ENCODE assay signal across 8 cellular contexts in the genomic region with DNA sequence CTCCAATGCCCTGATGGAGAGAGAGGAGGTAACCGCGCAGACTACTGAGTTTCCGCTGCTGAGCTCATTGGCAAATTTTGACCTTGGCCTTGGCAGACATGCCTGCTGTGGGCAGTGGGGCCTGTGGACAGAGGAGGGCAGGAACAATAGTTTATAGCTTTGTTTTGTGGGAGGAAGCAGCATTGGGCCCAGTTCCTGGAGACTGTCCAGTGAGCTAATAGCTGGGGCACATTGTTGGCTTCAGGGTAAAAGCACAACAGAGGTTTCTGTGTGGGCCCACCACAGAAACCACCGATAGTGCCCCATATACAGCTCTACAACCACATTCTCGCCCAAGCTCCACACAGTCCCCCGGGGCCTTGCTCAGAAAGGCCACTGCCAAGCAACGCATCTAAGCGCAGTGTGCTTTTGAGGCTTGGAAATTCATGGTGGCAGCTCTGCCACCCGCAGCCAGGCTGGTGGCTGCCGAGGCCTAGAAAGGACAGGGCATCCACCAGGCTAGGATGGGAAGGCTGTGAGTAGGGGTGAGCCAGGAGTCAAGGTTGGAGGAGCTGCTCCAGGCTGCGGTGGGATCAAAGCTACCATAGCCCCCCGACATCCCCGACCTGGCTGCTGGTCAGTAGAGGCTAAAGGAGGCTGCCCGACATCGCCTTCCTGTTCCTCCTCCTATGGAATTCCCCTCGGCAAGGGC. TPM values are rescaled to one million over a fixed set of nuclear protein-coding genes. Genes with fewer than 3 reads are reported as not detected.
A peak's percentile ranks its signal among the peaks of the same experiment; 100 is the strongest.
DNase-seq lines count a peak whose midpoint lies in the region; ATAC-seq and TF ChIP-seq lines count a peak whose summit lies in the region.

No MANE protein-coding gene starts in this region.

- H3K27ac ChIP-seq in prostate gland, result peak overlapping the region; percentile 34 to 69

- TF ChIP-seq POLR2A in prostate gland (IDR thresholded peaks at IDR 0.05) (no peak), GM18505 (IDR thresholded peaks at IDR 0.05; ENCODE audit: borderline replicate concordance, extremely low read depth, insufficient read depth, insufficient read length) (no peak)

- H3K4me3 ChIP-seq in astrocyte of the spinal cord (ENCODE audit: low read depth, low read length) (no peak overlapping the region), prostate gland (no peak overlapping the region)

- in situ Hi-C loops in astrocyte of the spinal cord (cut with HindIII; ENCODE audit: low sequenced_read_pairs), result no loop called here

- WGBS in prostate gland, result 50% methylated on average over 16 of the region's 16 CpGs

- H3K36me3 ChIP-seq in prostate gland, result no peaks in the 10 kb centered on the region

- intact Hi-C loops in prostate gland (cut with DNase I), result no loop called here

- H3K9me3 ChIP-seq in prostate gland, result no peaks in the 10 kb centered on the region

- ATAC-seq in GM18907 (IDR thresholded peaks at IDR 0.05; ENCODE audit: unreplicated experiment) (peak; percentile 78), HG03039 (IDR thresholded peaks at IDR 0.05; ENCODE audit: unreplicated experiment) (peak; percentile 67), GM18505 (IDR thresholded peaks at IDR 0.05; ENCODE audit: unreplicated experiment) (no peak)

- DNase-seq in astrocyte of the spinal cord (ENCODE audit: low read depth, low spot score) (peak; percentile 33), prostate gland (ENCODE audit: low spot score) (peak; percentile 62), HuH-7.5 (ENCODE audit: low spot score) (no peak)
- DNase-seq in effector CD4-positive, alpha-beta T cell, result no peak
- no peak for DNase-seq in stimulated activated CD4-positive, alpha-beta T cell treated with anti-CD3 and anti-CD28 coated beads, Interleukin-4, amount 100 ng/mL, for 1 hour

- TF ChIP-seq CTCF in astrocyte of the spinal cord (IDR thresholded peaks at IDR 0.05; ENCODE audit: low read depth, low read length) (no peak), prostate gland (IDR thresholded peaks at IDR 0.05) (no peak)

- no peaks in the 10 kb centered on the region for H3K27me3 ChIP-seq in prostate gland (replicated peaks; ENCODE audit: insufficient read depth)

- peaks cover 13% of the 10 kb centered on the region for H3K4me1 ChIP-seq in prostate gland (replicated peaks)

RNA-seq across cellular contexts. Expression of gene NEK2, which starts 43.2 kb away (rescaled TPM):
- total RNA-seq in prostate gland, result 1 to 10 TPM; 1.7 to 8.5 TPM

RNA-seq across cellular contexts. Expression of gene SLC30A1, which starts 53.3 kb away (rescaled TPM):
- total RNA-seq in prostate gland, result 10 to 100 TPM; 12.5 to 22.0 TPM

Comparison
In these comparisons a context has a peak if more than half of its experiments do, and no peak if none do; other contexts are left out.
1. DNase-seq: peak in astrocyte of the spinal cord (single experiment) and prostate gland (single experiment); none in HuH-7.5 (single experiment), effector CD4-positive, alpha-beta T cell (single experiment) and stimulated activated CD4-positive, alpha-beta T cell treated with anti-CD3 and anti-CD28 coated beads, Interleukin-4, amount 100 ng/mL, for 1 hour (single experiment).